Comparison of ENCODE assay signal across 10 cellular contexts in the genomic region with DNA sequence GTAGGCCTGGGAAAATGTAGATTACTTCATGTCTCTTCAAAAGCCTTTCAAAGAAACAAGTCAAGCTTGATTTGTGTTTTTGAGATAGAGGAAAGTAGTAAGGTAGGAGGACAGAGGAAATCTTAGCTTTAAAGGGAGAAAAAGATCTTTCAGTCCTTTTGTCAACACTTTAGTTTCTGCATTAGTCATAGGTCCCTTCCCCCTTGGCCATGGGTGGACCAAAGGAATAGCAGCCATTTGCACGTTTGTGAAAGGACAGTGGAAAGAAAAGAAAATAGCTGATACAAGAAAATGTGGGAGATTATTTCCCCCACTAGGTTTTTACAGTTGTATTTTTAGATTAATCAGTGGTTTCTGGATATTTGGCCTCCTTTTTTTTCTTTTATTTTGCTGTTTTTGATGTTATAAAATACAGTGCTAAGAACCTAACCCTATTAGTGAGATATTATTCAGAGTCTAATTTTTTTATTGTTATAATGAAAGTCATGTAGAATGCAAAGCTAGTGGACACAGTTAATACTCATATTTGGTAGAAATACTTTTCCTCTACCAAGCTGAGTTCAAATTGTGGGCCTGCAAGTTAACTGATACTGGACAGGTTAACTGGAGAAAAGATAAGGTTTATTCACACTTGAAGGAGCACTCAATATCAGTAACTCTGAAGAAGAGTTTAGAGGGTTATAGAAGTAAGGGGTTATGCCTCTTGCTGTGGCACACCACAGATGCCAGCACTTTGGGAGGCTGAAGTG.
DNase-seq lines count a peak whose midpoint lies in the region; ATAC-seq lines count a peak whose summit lies in the region.
"Had no signal": no experiment of that assay in that cellular context is flagged by ENCODE, and none has a peak within 500 bp of the region (broad histone marks: within the 10 kb centered on the region; RNA-seq: fewer than 3 reads in every experiment).

No MANE protein-coding gene starts in this region.

- POLR2A ChIA-PET in activated CD4-positive, alpha-beta memory T cell treated with anti-CD3 and anti-CD28 coated beads, Interleukin-2, amount 10 ng/mL, durations not matched to agents 7 days and 5 days (lab: Charles Lee) = interaction anchor here (0.7 to 3.3 kb wide), 5 partner anchors 10 to 221 kb away, joined by 3 to 17 read pairs (median 3); a partner anchor contains a TSS

- CTCF ChIA-PET in activated CD4-positive, alpha-beta memory T cell treated with anti-CD3 and anti-CD28 coated beads, Interleukin-2, amount 10 ng/mL, durations not matched to agents 7 days and 5 days (lab: Charles Lee) = interaction anchor here (0.5 to 2.0 kb wide), 3 partner anchors 29 to 549 kb away, joined by 3 to 6 read pairs (median 3); no protein-coding TSS in a partner anchor

- H3K27me3 Mint-ChIP-seq in activated CD4-positive, alpha-beta memory T cell treated with anti-CD3 and anti-CD28 coated beads, Interleukin-2, amount 10 ng/mL, durations not matched to agents 7 days and 5 days = no peaks in the 10 kb centered on the region
- H3K27me3 Mint-ChIP-seq in memory B cell = no peaks in the 10 kb centered on the region

- ATAC-seq in HG02678 (IDR thresholded peaks at IDR 0.05; ENCODE audit: unreplicated experiment) = peak; percentile 37
- no peak for ATAC-seq in memory B cell (ENCODE audit: low read depth)

- H3K9me3 Mint-ChIP-seq in activated CD4-positive, alpha-beta memory T cell treated with anti-CD3 and anti-CD28 coated beads, Interleukin-2, amount 10 ng/mL, durations not matched to agents 7 days and 5 days = no peaks in the 10 kb centered on the region
- no peaks in the 10 kb centered on the region for H3K9me3 Mint-ChIP-seq in memory B cell

- peaks cover 57% of the 10 kb centered on the region for H3K4me1 Mint-ChIP-seq in activated CD4-positive, alpha-beta memory T cell treated with anti-CD3 and anti-CD28 coated beads, Interleukin-2, amount 10 ng/mL, durations not matched to agents 7 days and 5 days
- H3K4me1 Mint-ChIP-seq in memory B cell = peaks cover 56% of the 10 kb centered on the region

- peak overlapping the region; percentile 85 for H3K27ac Mint-ChIP-seq in activated CD4-positive, alpha-beta memory T cell treated with anti-CD3 and anti-CD28 coated beads, Interleukin-2, amount 10 ng/mL, durations not matched to agents 7 days and 5 days
- peak overlapping the region; percentile 82 for H3K27ac Mint-ChIP-seq in memory B cell

- no peak overlapping the region for H3K4me3 Mint-ChIP-seq in activated CD4-positive, alpha-beta memory T cell treated with anti-CD3 and anti-CD28 coated beads, Interleukin-2, amount 10 ng/mL, durations not matched to agents 7 days and 5 days
- H3K4me3 Mint-ChIP-seq in memory B cell = peak overlapping the region; percentile 37

- H3K36me3 Mint-ChIP-seq in activated CD4-positive, alpha-beta memory T cell treated with anti-CD3 and anti-CD28 coated beads, Interleukin-2, amount 10 ng/mL, durations not matched to agents 7 days and 5 days (ENCODE audit: low read depth) = peaks cover 48% of the 10 kb centered on the region
- H3K36me3 Mint-ChIP-seq in memory B cell = peaks cover 21% of the 10 kb centered on the region

- DNase-seq in Daoy (ENCODE audit: low read depth) (peak; percentile 11), memory B cell (ENCODE audit: low spot score in 2 of 2) (no peak), amniotic stem cell (lab: John Stamatoyannopoulos, UW) (no peak), NCI-H510A (lab: John Stamatoyannopoulos, UW) (no peak), KG1 (lab: John Stamatoyannopoulos, UW) (no peak), UCSD-AML1 (lab: John Stamatoyannopoulos, UW; ENCODE audit: unreplicated experiment) (no peak)
- DNase-seq in activated CD4-positive, alpha-beta memory T cell treated with anti-CD3 and anti-CD28 coated beads, Interleukin-2, amount 10 ng/mL, durations not matched to agents 7 days and 5 days = no peak
- DNase-seq: dorsolateral prefrontal cortex, NCI-H82 had no signal
